1 cellular context compared by ENCODE assay signal in the genomic region with DNA sequence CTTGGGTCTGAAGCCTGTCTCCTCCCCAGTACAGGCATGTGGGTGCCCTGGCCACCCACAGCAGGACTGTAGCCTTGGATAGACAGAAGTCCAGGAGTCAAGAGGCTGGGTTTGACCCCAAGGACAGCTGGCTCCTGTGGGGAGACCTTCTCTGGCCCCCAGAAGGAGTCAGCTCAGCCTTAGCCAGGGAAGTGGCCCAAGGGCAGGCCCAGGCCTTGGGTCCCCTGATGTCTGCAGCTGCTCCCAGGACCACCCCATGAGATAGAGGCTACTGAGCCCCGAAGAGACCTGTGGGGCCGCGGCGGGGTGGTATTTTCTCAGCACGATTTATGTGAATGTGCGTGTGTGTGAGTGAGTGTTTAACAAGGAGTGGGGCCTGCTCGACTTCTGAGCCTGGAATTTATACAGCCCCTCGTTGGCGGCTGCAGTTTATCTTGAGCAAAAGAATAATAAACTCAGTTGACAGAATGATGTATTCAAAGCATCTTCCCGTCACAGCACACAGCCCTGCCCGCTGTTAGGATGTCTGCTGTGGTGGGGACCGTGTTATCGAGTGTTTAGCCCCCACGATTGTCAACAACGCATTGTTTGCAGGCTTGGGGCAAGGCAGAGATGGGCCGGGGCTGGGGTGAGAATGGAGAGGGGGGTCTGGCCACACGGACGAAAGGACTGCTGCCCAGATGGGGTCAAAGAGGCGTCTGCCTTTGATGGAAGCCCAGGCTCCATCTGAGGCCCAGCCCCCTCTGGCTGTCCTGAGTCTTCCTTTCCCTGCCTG.
TF ChIP-seq lines count a peak whose summit lies in the region.

No MANE protein-coding gene starts in this region.

TF ChIP-seq in HEK293, 187 proteins besides CTCF, POLR2A, EP300 and RAD21 (continued from another document and continues in another):
- no peak for TF ChIP-seq ZFP37 (tag by site-specific recombination; IDR thresholded peaks at IDR 0.05)
- no peak for TF ChIP-seq ZNF768 (tag by site-specific recombination; IDR thresholded peaks at IDR 0.05)
- TF ChIP-seq, protein P1, sequence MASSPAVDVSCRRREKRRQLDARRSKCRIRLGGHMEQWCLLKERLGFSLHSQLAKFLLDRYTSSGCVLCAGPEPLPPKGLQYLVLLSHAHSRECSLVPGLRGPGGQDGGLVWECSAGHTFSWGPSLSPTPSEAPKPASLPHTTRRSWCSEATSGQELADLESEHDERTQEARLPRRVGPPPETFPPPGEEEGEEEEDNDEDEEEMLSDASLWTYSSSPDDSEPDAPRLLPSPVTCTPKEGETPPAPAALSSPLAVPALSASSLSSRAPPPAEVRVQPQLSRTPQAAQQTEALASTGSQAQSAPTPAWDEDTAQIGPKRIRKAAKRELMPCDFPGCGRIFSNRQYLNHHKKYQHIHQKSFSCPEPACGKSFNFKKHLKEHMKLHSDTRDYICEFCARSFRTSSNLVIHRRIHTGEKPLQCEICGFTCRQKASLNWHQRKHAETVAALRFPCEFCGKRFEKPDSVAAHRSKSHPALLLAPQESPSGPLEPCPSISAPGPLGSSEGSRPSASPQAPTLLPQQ (tag by site-specific recombination; IDR thresholded peaks at IDR 0.05): peak; percentile 77; the same call in 1 of the 2 replicates
- peak; percentile 62 for TF ChIP-seq GLIS1 (tag by site-specific recombination; IDR thresholded peaks at IDR 0.05)
- TF ChIP-seq ZNF830 (tag by site-specific recombination; IDR thresholded peaks at IDR 0.05; ENCODE audit: low read depth): no peak
- no peak for TF ChIP-seq ZNF239 (tag by site-specific recombination; IDR thresholded peaks at IDR 0.05)
- TF ChIP-seq YY2 (tag by site-specific recombination; IDR thresholded peaks at IDR 0.05): no peak
- TF ChIP-seq, protein P2, sequence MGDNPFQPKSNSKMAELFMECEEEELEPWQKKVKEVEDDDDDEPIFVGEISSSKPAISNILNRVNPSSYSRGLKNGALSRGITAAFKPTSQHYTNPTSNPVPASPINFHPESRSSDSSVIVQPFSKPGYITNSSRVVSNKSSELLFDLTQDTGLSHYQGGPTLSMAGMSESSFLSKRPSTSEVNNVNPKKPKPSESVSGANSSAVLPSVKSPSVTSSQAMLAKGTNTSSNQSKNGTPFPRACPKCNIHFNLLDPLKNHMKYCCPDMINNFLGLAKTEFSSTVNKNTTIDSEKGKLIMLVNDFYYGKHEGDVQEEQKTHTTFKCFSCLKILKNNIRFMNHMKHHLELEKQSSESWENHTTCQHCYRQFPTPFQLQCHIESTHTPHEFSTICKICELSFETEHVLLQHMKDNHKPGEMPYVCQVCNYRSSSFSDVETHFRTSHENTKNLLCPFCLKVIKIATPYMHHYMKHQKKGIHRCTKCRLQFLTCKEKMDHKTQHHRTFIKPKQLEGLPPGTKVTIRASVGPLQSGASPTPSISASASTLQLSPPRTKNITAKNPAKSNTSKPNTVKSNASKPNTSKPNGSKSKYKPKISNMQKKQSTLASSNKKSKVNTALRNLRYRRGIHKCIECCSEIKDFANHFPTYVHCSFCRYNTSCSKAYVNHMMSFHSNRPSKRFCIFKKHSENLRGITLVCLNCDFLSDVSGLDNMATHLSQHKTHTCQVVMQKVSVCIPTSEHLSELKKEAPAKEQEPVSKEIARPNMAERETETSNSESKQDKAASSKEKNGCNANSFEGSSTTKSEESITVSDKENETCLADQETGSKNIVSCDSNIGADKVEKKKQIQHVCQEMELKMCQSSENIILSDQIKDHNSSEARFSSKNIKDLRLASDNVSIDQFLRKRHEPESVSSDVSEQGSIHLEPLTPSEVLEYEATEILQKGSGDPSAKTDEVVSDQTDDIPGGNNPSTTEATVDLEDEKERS (tag by site-specific recombination; IDR thresholded peaks at IDR 0.05): no peak
- no peak for TF ChIP-seq ZBTB21 (tag by site-specific recombination; IDR thresholded peaks at IDR 0.05)
- TF ChIP-seq ZNF311 (tag by site-specific recombination; IDR thresholded peaks at IDR 0.05; ENCODE audit: borderline replicate concordance): no peak
- TF ChIP-seq, protein P3, sequence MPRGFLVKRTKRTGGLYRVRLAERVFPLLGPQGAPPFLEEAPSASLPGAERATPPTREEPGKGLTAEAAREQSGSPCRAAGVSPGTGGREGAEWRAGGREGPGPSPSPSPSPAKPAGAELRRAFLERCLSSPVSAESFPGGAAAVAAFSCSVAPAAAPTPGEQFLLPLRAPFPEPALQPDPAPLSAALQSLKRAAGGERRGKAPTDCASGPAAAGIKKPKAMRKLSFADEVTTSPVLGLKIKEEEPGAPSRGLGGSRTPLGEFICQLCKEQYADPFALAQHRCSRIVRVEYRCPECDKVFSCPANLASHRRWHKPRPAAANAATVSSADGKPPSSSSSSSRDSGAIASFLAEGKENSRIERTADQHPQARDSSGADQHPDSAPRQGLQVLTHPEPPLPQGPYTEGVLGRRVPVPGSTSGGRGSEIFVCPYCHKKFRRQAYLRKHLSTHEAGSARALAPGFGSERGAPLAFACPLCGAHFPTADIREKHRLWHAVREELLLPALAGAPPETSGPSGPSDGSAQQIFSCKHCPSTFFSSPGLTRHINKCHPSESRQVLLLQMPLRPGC (tag by site-specific recombination; IDR thresholded peaks at IDR 0.05): no peak
- no peak for TF ChIP-seq ZNF404 (tag by site-specific recombination; IDR thresholded peaks at IDR 0.05)
- peak; percentile 81 for TF ChIP-seq ZNF843 (tag by site-specific recombination; IDR thresholded peaks at IDR 0.05)
- TF ChIP-seq, protein P4, sequence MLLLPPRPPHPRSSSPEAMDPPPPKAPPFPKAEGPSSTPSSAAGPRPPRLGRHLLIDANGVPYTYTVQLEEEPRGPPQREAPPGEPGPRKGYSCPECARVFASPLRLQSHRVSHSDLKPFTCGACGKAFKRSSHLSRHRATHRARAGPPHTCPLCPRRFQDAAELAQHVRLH (tag by site-specific recombination; IDR thresholded peaks at IDR 0.05): no peak
- TF ChIP-seq SCRT1 (tag by site-specific recombination; IDR thresholded peaks at IDR 0.05; ENCODE audit: borderline replicate concordance): no peak
- TF ChIP-seq SCRT2 (tag by site-specific recombination; IDR thresholded peaks at IDR 0.05): peak; percentile 41; the same call in 1 of the 2 replicates
- no peak for TF ChIP-seq ZNF426 (tag by site-specific recombination; IDR thresholded peaks at IDR 0.05)
- TF ChIP-seq ZNF132 (tag by site-specific recombination; IDR thresholded peaks at IDR 0.05; ENCODE audit: borderline replicate concordance): no peak
- TF ChIP-seq, protein P5, sequence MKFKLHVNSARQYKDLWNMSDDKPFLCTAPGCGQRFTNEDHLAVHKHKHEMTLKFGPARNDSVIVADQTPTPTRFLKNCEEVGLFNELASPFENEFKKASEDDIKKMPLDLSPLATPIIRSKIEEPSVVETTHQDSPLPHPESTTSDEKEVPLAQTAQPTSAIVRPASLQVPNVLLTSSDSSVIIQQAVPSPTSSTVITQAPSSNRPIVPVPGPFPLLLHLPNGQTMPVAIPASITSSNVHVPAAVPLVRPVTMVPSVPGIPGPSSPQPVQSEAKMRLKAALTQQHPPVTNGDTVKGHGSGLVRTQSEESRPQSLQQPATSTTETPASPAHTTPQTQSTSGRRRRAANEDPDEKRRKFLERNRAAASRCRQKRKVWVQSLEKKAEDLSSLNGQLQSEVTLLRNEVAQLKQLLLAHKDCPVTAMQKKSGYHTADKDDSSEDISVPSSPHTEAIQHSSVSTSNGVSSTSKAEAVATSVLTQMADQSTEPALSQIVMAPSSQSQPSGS (tag by site-specific recombination; IDR thresholded peaks at IDR 0.05; ENCODE audit: low read depth): no peak
- TF ChIP-seq ZNF510 (tag by site-specific recombination; IDR thresholded peaks at IDR 0.05; ENCODE audit: insufficient replicate concordance): no peak
- TF ChIP-seq TRIM28 (IDR thresholded peaks at IDR 0.05; ENCODE audit: borderline replicate concordance, low read length): peak; percentile 57; the same call in 1 of the 2 replicates
- no peak for TF ChIP-seq ZNF23 (tag by site-specific recombination; IDR thresholded peaks at IDR 0.05; ENCODE audit: borderline replicate concordance)
- no peak for TF ChIP-seq ZNF610 (tag by site-specific recombination; IDR thresholded peaks at IDR 0.05; ENCODE audit: borderline replicate concordance)
- TF ChIP-seq ZNF121 (tag by site-specific recombination; IDR thresholded peaks at IDR 0.05): no peak
- no peak for TF ChIP-seq ZNF571 (tag by site-specific recombination; IDR thresholded peaks at IDR 0.05)
- TF ChIP-seq ZNF140 (tag by site-specific recombination; IDR thresholded peaks at IDR 0.05): no peak
- TF ChIP-seq, protein P6, sequence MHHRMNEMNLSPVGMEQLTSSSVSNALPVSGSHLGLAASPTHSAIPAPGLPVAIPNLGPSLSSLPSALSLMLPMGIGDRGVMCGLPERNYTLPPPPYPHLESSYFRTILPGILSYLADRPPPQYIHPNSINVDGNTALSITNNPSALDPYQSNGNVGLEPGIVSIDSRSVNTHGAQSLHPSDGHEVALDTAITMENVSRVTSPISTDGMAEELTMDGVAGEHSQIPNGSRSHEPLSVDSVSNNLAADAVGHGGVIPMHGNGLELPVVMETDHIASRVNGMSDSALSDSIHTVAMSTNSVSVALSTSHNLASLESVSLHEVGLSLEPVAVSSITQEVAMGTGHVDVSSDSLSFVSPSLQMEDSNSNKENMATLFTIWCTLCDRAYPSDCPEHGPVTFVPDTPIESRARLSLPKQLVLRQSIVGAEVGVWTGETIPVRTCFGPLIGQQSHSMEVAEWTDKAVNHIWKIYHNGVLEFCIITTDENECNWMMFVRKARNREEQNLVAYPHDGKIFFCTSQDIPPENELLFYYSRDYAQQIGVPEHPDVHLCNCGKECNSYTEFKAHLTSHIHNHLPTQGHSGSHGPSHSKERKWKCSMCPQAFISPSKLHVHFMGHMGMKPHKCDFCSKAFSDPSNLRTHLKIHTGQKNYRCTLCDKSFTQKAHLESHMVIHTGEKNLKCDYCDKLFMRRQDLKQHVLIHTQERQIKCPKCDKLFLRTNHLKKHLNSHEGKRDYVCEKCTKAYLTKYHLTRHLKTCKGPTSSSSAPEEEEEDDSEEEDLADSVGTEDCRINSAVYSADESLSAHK (tag by site-specific recombination; IDR thresholded peaks at IDR 0.05): peak; percentile 72
- TF ChIP-seq ZNF24 (tag by site-specific recombination; IDR thresholded peaks at IDR 0.05): 0 out of 2 replicates have a peak, but pooled peaks have one; percentile 58
- no peak for TF ChIP-seq ZNF514 (tag by site-specific recombination; IDR thresholded peaks at IDR 0.05)
- TF ChIP-seq MZF1 (tag by site-specific recombination; IDR thresholded peaks at IDR 0.05; ENCODE audit: borderline replicate concordance): no peak
- TF ChIP-seq, protein P7, sequence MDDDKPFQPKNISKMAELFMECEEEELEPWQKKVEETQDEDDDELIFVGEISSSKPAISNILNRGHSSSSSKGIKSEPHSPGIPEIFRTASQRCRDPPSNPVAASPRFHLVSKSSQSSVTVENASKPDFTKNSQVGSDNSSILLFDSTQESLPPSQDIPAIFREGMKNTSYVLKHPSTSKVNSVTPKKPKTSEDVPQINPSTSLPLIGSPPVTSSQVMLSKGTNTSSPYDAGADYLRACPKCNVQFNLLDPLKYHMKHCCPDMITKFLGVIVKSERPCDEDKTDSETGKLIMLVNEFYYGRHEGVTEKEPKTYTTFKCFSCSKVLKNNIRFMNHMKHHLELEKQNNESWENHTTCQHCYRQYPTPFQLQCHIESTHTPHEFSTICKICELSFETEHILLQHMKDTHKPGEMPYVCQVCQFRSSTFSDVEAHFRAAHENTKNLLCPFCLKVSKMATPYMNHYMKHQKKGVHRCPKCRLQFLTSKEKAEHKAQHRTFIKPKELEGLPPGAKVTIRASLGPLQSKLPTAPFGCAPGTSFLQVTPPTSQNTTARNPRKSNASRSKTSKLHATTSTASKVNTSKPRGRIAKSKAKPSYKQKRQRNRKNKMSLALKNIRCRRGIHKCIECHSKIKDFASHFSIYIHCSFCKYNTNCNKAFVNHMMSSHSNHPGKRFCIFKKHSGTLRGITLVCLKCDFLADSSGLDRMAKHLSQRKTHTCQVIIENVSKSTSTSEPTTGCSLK (tag by site-specific recombination; IDR thresholded peaks at IDR 0.05): no peak
- TF ChIP-seq MYNN (tag by site-specific recombination; IDR thresholded peaks at IDR 0.05; ENCODE audit: borderline replicate concordance): no peak
- no peak for TF ChIP-seq ZNF366 (tag by site-specific recombination; conservative IDR thresholded peaks at IDR 0.05)
- TF ChIP-seq ZNF221 (tag by site-specific recombination; IDR thresholded peaks at IDR 0.05; ENCODE audit: borderline replicate concordance): no peak
- TF ChIP-seq, protein P8, sequence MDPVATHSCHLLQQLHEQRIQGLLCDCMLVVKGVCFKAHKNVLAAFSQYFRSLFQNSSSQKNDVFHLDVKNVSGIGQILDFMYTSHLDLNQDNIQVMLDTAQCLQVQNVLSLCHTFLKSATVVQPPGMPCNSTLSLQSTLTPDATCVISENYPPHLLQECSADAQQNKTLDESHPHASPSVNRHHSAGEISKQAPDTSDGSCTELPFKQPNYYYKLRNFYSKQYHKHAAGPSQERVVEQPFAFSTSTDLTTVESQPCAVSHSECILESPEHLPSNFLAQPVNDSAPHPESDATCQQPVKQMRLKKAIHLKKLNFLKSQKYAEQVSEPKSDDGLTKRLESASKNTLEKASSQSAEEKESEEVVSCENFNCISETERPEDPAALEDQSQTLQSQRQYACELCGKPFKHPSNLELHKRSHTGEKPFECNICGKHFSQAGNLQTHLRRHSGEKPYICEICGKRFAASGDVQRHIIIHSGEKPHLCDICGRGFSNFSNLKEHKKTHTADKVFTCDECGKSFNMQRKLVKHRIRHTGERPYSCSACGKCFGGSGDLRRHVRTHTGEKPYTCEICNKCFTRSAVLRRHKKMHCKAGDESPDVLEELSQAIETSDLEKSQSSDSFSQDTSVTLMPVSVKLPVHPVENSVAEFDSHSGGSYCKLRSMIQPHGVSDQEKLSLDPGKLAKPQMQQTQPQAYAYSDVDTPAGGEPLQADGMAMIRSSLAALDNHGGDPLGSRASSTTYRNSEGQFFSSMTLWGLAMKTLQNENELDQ (tag by site-specific recombination; IDR thresholded peaks at IDR 0.05; ENCODE audit: low read depth): no peak
- no peak for TF ChIP-seq ZNF211 (tag by site-specific recombination; IDR thresholded peaks at IDR 0.05; ENCODE audit: low read depth)
- TF ChIP-seq EGR2 (tag by site-specific recombination; IDR thresholded peaks at IDR 0.05; ENCODE audit: low read depth): 0 out of 2 replicates have a peak, but pooled peaks have one; percentile 20
- TF ChIP-seq, protein P9, sequence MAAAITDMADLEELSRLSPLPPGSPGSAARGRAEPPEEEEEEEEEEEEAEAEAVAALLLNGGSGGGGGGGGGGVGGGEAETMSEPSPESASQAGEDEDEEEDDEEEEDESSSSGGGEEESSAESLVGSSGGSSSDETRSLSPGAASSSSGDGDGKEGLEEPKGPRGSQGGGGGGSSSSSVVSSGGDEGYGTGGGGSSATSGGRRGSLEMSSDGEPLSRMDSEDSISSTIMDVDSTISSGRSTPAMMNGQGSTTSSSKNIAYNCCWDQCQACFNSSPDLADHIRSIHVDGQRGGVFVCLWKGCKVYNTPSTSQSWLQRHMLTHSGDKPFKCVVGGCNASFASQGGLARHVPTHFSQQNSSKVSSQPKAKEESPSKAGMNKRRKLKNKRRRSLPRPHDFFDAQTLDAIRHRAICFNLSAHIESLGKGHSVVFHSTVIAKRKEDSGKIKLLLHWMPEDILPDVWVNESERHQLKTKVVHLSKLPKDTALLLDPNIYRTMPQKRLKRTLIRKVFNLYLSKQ (tag by site-specific recombination; IDR thresholded peaks at IDR 0.05; ENCODE audit: borderline replicate concordance): no peak
- TF ChIP-seq ZNF175 (tag by site-specific recombination; IDR thresholded peaks at IDR 0.05): no peak
- TF ChIP-seq, protein P10, sequence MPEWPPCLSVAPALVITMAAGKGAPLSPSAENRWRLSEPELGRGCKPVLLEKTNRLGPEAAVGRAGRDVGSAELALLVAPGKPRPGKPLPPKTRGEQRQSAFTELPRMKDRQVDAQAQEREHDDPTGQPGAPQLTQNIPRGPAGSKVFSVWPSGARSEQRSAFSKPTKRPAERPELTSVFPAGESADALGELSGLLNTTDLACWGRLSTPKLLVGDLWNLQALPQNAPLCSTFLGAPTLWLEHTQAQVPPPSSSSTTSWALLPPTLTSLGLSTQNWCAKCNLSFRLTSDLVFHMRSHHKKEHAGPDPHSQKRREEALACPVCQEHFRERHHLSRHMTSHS (tag by site-specific recombination; IDR thresholded peaks at IDR 0.05): peak; percentile 93
